In the genomic region with DNA sequence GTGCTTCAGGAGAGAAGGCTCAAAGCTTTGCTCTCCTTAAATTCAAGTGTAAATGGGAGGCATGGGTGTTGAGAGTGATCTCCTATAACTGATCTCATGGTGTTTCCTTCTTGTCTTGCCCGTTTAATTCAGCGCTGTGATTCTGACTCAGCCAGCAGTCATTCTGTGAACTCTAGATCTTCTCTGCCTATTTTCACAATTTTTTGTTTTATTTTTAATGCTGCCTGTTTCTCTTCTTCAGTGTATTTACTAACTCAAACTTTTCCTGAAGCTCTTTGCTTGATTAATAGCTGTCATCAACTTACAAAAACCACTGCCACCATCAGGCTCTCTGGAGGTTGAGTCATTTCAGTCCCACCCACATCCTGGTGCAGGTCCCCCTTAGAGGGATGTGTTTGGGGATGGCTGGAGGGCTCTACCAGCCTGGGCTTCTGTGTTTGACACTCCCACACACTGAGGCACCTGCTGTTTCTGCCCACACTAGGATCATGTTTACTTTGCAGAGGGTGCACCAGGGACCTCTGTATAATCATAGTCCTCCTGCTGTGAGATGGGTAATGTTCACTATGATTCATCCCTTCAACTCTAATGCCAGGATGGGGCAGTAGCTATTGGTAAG, we compare ENCODE assay signal across 8 cellular contexts.
A peak's percentile ranks its signal among the peaks of the same experiment; 100 is the strongest.
DNase-seq lines count a peak whose midpoint lies in the region; ATAC-seq and TF ChIP-seq lines count a peak whose summit lies in the region.

No MANE protein-coding gene starts in this region.

- H4K91ac ChIP-seq in IMR-90 (ENCODE audit: insufficient read depth, low read depth, low read length), result no peak overlapping the region

- WGBS in IMR-90 (ENCODE audit: extremely low coverage in 2 of 2, insufficient read length in 1 of 2), 2 experiments, result no CpG with 5 or more reads among the region's 2 CpGs
- 62% methylated on average over 2 of the region's 2 CpGs for WGBS in mammary epithelial cell (ENCODE audit: low coverage, missing lambda C conversion rate)

- no peak overlapping the region for H2AK9ac ChIP-seq in IMR-90 (replicated peaks; ENCODE audit: low read depth, low read length, poor library complexity)

- H2BK20ac ChIP-seq in IMR-90 (ENCODE audit: low read depth, low read length), result no peak overlapping the region

- H2AK5ac ChIP-seq in IMR-90 (ENCODE audit: low read depth, low read length), result no peak overlapping the region

- no peak for TF ChIP-seq CTCF in IMR-90 (conservative IDR thresholded peaks at IDR 0.05; ENCODE audit: low read depth, low read length)
- TF ChIP-seq CTCF in mammary epithelial cell (conservative IDR thresholded peaks at IDR 0.05 in 1 of 2, IDR thresholded peaks at IDR 0.05 in 1 of 2; ENCODE audit: extremely low read depth in 1 of 2, insufficient read depth in 1 of 2, low read depth in 1 of 2, low read length in 2 of 2), result no peak

- no peaks in the 10 kb centered on the region for H3K9me3 ChIP-seq in IMR-90 (ENCODE audit: control insufficient read depth, insufficient read depth, low read length)
- no peaks in the 10 kb centered on the region for H3K9me3 ChIP-seq in mammary epithelial cell (replicated peaks; ENCODE audit: insufficient read depth, low read length)

- H3K18ac ChIP-seq in IMR-90 (ENCODE audit: low read depth, low read length), result no peak overlapping the region

- CTCF ChIA-PET in IMR-90 (lab: Yijun Ruan, JAX), result no interaction called here
- CTCF ChIA-PET in mammary epithelial cell (lab: Charles Lee; ENCODE audit: low non-redundant PET), result no interaction called here

- ATAC-seq in GM21515 (IDR thresholded peaks at IDR 0.05; ENCODE audit: unreplicated experiment) (peak; percentile 65), IMR-90 (ENCODE audit: low read depth) (no peak; the same call in 1 of the 2 replicates)

- H2BK120ac ChIP-seq in IMR-90 (ENCODE audit: low read depth, low read length), result no peak overlapping the region

- no peaks in the 10 kb centered on the region for H3K79me2 ChIP-seq in mammary epithelial cell (ENCODE audit: insufficient read depth, low read length)

- no peak overlapping the region for H3K9ac ChIP-seq in IMR-90 (ENCODE audit: low read depth, low read length)
- H3K9ac ChIP-seq in mammary epithelial cell (ENCODE audit: insufficient read depth, low read length), result no peak overlapping the region

- intact Hi-C loops in IMR-90 (cut with micrococcal nuclease), result no loop called here
- intact Hi-C loops in mammary epithelial cell (cut with micrococcal nuclease), result no loop called here

- H3K4me3 ChIP-seq in IMR-90 (ENCODE audit: insufficient read depth, low read depth, low read length), result no peak overlapping the region
- no peak overlapping the region for H3K4me3 ChIP-seq in mammary epithelial cell (replicated peaks in 1 of 3; ENCODE audit: insufficient read depth in 1 of 3, low read depth in 2 of 3, low read length in 3 of 3)

- no peak overlapping the region for H4K5ac ChIP-seq in IMR-90 (ENCODE audit: low read depth, low read length)

- no peak overlapping the region for H2AFZ ChIP-seq in IMR-90 (replicated peaks; ENCODE audit: low read length, poor library complexity)
- no peak overlapping the region for H2AFZ ChIP-seq in mammary epithelial cell (ENCODE audit: low read depth, low read length)

- H3K36me3 ChIP-seq in IMR-90 (ENCODE audit: control insufficient read depth, insufficient read depth, low read length), result no peaks in the 10 kb centered on the region
- no peaks in the 10 kb centered on the region for H3K36me3 ChIP-seq in mammary epithelial cell (ENCODE audit: insufficient read depth, low read length)

- H3K4me1 ChIP-seq in IMR-90 (ENCODE audit: control insufficient read depth, insufficient read depth, low read length) (peaks cover 4% of the 10 kb centered on the region; the same call in 1 of the 2 replicates), mammary epithelial cell (ENCODE audit: insufficient read depth, low read length) (peaks cover 13% of the 10 kb centered on the region)

- no peak overlapping the region for H3K14ac ChIP-seq in IMR-90 (replicated peaks; ENCODE audit: low read depth, low read length)

- no TSS peak for BruUV-seq in IMR-90 (replicated peaks; lab: Mats Ljungman, UMichigan)
- no TSS peak for BruUV-seq in mammary epithelial cell (replicated peaks; lab: Mats Ljungman, UMichigan)

- no peak for TF ChIP-seq POLR2A in IMR-90 (IDR thresholded peaks at IDR 0.05; ENCODE audit: low read depth, low read length)

- dilution Hi-C loops in IMR-90 (cut with HindIII; ENCODE audit: low sequenced_read_pairs, unreplicated experiment), result no loop called here
- dilution Hi-C loops in mammary epithelial cell (cut with HindIII; ENCODE audit: low sequenced_read_pairs), result no loop called here

- no peaks in the 10 kb centered on the region for H3K9me1 ChIP-seq in IMR-90 (ENCODE audit: insufficient read depth, low read length)

- peaks cover 2% of the 10 kb centered on the region; the same call in 1 of the 2 replicates for H3K27me3 ChIP-seq in IMR-90 (ENCODE audit: control insufficient read depth, insufficient read depth, low read length)
- no peaks in the 10 kb centered on the region for H3K27me3 ChIP-seq in mammary epithelial cell (ENCODE audit: insufficient read depth, low read length)

- no peak overlapping the region for H3K4ac ChIP-seq in IMR-90 (ENCODE audit: low read depth, low read length)

- peak; percentile 89 for DNase-seq in Daoy (ENCODE audit: low read depth)
- DNase-seq in IMR-90, result peak; percentile 28
- DNase-seq in T1000 (lab: John Stamatoyannopoulos, UW), result peak; percentile 74
- peak; percentile 26 for DNase-seq in mammary epithelial cell
- DNase-seq in stimulated activated CD8-positive, alpha-beta memory T cell treated with anti-CD3 and anti-CD28 coated beads, Interleukin-15, amount 100 ng/mL, for 48 hours (ENCODE audit: low read depth in 2 of 2), result peak; percentile 76 to 79
- DNase-seq in foreskin melanocyte, result no peak
- DNase-seq in NCI-H526 (lab: John Stamatoyannopoulos, UW), result no peak

- TF ChIP-seq RAD21 in IMR-90 (IDR thresholded peaks at IDR 0.05; ENCODE audit: low read length), result no peak

- no peaks in the 10 kb centered on the region for H3K79me1 ChIP-seq in IMR-90 (ENCODE audit: low read depth in 1 of 2, low read length in 2 of 2)

- H4K8ac ChIP-seq in IMR-90 (ENCODE audit: low read depth in 2 of 2, low read length in 2 of 2), result no peak overlapping the region

- H2BK5ac ChIP-seq in IMR-90 (ENCODE audit: low read depth, low read length, poor library complexity, severe bottlenecking), result no peak overlapping the region

- H3K4me2 ChIP-seq in IMR-90 (ENCODE audit: low read depth, low read length) (no peak overlapping the region), mammary epithelial cell (ENCODE audit: insufficient read depth, low read depth, low read length) (no peak overlapping the region)

- no peak overlapping the region for H3K23ac ChIP-seq in IMR-90 (ENCODE audit: low read depth, low read length)

- no peak overlapping the region for H3K27ac ChIP-seq in IMR-90 (ENCODE audit: insufficient read depth, low read length)
- H3K27ac ChIP-seq in mammary epithelial cell (ENCODE audit: insufficient read depth, low read depth, low read length), result no peak overlapping the region

- no peak overlapping the region for H3K56ac ChIP-seq in IMR-90 (ENCODE audit: extremely low read depth, insufficient read depth, low read length)

- in situ Hi-C loops in IMR-90 (cut with MboI; ENCODE audit: low sequenced_read_pairs), result no loop called here
- in situ Hi-C loops in mammary epithelial cell (cut with MboI; ENCODE audit: low sequenced_read_pairs in 2 of 2), result no loop called here

- POLR2A ChIA-PET in IMR-90 (lab: Charles Lee; ENCODE audit: unreplicated experiment), result no interaction called here

- H2BK15ac ChIP-seq in IMR-90 (ENCODE audit: low read depth, low read length), result no peak overlapping the region

- no peaks in the 10 kb centered on the region for H4K20me1 ChIP-seq in IMR-90 (ENCODE audit: insufficient read depth, low read length)
- H4K20me1 ChIP-seq in mammary epithelial cell (ENCODE audit: insufficient read depth, low read length), result no peaks in the 10 kb centered on the region

TF ChIP-seq in IMR-90, 13 proteins besides CTCF, POLR2A, EP300 and RAD21:
- TF ChIP-seq, protein P1, sequence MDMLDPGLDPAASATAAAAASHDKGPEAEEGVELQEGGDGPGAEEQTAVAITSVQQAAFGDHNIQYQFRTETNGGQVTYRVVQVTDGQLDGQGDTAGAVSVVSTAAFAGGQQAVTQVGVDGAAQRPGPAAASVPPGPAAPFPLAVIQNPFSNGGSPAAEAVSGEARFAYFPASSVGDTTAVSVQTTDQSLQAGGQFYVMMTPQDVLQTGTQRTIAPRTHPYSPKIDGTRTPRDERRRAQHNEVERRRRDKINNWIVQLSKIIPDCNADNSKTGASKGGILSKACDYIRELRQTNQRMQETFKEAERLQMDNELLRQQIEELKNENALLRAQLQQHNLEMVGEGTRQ (IDR thresholded peaks at IDR 0.05; ENCODE audit: low read depth, low read length), result no peak
- TF ChIP-seq SMC3 (IDR thresholded peaks at IDR 0.05; ENCODE audit: low read depth, low read length), result no peak
- no peak for TF ChIP-seq BHLHE40 (IDR thresholded peaks at IDR 0.05; ENCODE audit: low read depth, low read length)
- TF ChIP-seq CHD1 (IDR thresholded peaks at IDR 0.05; ENCODE audit: low read depth, low read length), result no peak
- no peak for TF ChIP-seq CEBPB (IDR thresholded peaks at IDR 0.05; ENCODE audit: low read depth, low read length)
- TF ChIP-seq NFE2L2 (IDR thresholded peaks at IDR 0.05; ENCODE audit: low read depth, low read length), result no peak
- no peak for TF ChIP-seq MAFK (IDR thresholded peaks at IDR 0.05; ENCODE audit: low read depth, low read length)
- TF ChIP-seq RFX5 (IDR thresholded peaks at IDR 0.05; ENCODE audit: low read depth, low read length), result no peak
- TF ChIP-seq, protein P2, sequence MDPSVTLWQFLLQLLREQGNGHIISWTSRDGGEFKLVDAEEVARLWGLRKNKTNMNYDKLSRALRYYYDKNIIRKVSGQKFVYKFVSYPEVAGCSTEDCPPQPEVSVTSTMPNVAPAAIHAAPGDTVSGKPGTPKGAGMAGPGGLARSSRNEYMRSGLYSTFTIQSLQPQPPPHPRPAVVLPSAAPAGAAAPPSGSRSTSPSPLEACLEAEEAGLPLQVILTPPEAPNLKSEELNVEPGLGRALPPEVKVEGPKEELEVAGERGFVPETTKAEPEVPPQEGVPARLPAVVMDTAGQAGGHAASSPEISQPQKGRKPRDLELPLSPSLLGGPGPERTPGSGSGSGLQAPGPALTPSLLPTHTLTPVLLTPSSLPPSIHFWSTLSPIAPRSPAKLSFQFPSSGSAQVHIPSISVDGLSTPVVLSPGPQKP (IDR thresholded peaks at IDR 0.05; ENCODE audit: borderline replicate concordance, low read depth, low read length), result no peak
- TF ChIP-seq MXI1 (IDR thresholded peaks at IDR 0.05; ENCODE audit: borderline replicate concordance, low read depth, low read length), result no peak
- no peak for TF ChIP-seq RCOR1 (IDR thresholded peaks at IDR 0.05; ENCODE audit: insufficient replicate concordance, low read length)
- TF ChIP-seq FOS (IDR thresholded peaks at IDR 0.05; ENCODE audit: low read depth, low read length), result no peak
- no peak for TF ChIP-seq MAZ (IDR thresholded peaks at IDR 0.05; ENCODE audit: borderline replicate concordance, low read depth, low read length)

Comparison
In these comparisons a context has a peak if more than half of its experiments do, and no peak if none do; other contexts are left out.
1. DNase-seq: peak in Daoy (single experiment), IMR-90 (single experiment), T1000 (single experiment), mammary epithelial cell (single experiment) and stimulated activated CD8-positive, alpha-beta memory T cell treated with anti-CD3 and anti-CD28 coated beads, Interleukin-15, amount 100 ng/mL, for 48 hours (2 of 2); none in foreskin melanocyte (single experiment) and NCI-H526 (0 of 2).